8 cellular contexts compared by ENCODE assay signal in the genomic region with DNA sequence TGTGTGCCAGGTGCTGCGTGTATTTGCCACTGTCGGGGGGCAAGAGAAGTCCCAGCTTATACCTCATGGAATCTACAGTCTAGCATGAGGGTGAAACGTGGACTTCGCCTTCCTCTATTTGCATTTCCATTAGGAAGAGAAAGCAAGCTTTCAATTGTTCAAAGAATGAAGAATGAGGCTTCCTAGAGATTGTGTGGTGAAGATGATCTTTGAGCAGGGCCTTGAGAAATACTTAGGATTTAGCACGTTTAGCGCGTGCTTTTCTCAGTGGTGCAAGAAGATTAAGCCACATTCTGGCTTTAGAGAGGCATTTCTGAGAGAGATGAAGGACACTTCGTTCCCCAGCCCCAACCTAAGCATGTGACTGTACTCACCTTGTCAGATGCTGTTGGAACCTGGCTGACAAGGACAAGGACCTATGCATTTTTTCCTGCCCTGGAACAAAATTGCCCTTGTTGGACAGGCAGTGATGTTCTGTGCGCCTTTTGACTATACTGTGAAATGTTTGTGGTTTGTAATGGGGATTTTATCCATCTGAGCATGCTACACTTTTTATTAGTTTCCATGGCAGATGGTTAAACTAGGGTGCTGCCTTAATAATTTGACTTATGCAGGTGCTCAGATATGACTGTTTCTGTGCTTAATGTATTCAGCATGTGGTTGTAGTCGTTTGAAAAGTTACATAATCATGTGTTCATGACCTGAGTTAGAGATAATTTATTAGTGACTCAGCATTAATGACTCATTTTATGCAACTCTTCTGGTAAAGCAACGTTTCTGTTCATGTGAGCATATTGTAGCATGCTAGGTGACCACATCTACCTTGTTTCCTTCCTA.
DNase-seq lines count a peak whose midpoint lies in the region; ATAC-seq and TF ChIP-seq lines count a peak whose summit lies in the region.

No MANE protein-coding gene starts in this region.

- peak overlapping the region; percentile 5 to 44 for H3K4me3 Mint-ChIP-seq in stimulated activated naive B cell treated with anti-CD40 and anti-IgM and Interleukin-4, amounts not matched to agents 10 μg/mL and 1 μg/mL and 100 μg/mL, for 72 hours

- H3K9me3 Mint-ChIP-seq in stimulated activated naive B cell treated with anti-CD40 and anti-IgM and Interleukin-4, amounts not matched to agents 10 μg/mL and 1 μg/mL and 100 μg/mL, for 72 hours, result peaks cover 0 to 2% of the 10 kb centered on the region in 2 donors

- no peaks in the 10 kb centered on the region for H3K27me3 Mint-ChIP-seq in stimulated activated naive B cell treated with anti-CD40 and anti-IgM and Interleukin-4, amounts not matched to agents 10 μg/mL and 1 μg/mL and 100 μg/mL, for 72 hours

- peak overlapping the region; percentile 72 for H3K27ac Mint-ChIP-seq in stimulated activated naive B cell treated with anti-CD40 and anti-IgM and Interleukin-4, amounts not matched to agents 10 μg/mL and 1 μg/mL and 100 μg/mL, for 72 hours

- TF ChIP-seq CTCF in GM10266 (IDR thresholded peaks at IDR 0.05; ENCODE audit: control insufficient read depth, insufficient read depth, low read depth, missing control alignments) (no peak), choroid plexus epithelial cell (conservative IDR thresholded peaks at IDR 0.05; ENCODE audit: low read depth, low read length) (no peak)

- DNase-seq in GM10266 (ENCODE audit: extremely low spot score) (peak; percentile 39), choroid plexus epithelial cell (ENCODE audit: low read depth) (peak; percentile 76), NCI-H2029 (lab: John Stamatoyannopoulos, UW) (no peak), posterior cingulate gyrus (no peak), retina (no peak)
- DNase-seq in stimulated activated naive B cell treated with anti-CD40 and anti-IgM and Interleukin-4, amounts not matched to agents 10 μg/mL and 1 μg/mL and 100 μg/mL, for 72 hours, result no peak

- H3K4me3 ChIP-seq in choroid plexus epithelial cell (ENCODE audit: low read depth, low read length), result no peak overlapping the region

- peaks cover 59 to 88% of the 10 kb centered on the region in 2 donors for H3K4me1 Mint-ChIP-seq in stimulated activated naive B cell treated with anti-CD40 and anti-IgM and Interleukin-4, amounts not matched to agents 10 μg/mL and 1 μg/mL and 100 μg/mL, for 72 hours

- peaks cover 15 to 17% of the 10 kb centered on the region in 2 donors for H3K36me3 Mint-ChIP-seq in stimulated activated naive B cell treated with anti-CD40 and anti-IgM and Interleukin-4, amounts not matched to agents 10 μg/mL and 1 μg/mL and 100 μg/mL, for 72 hours

- intact Hi-C loops in posterior cingulate gyrus (cut with DNase I), result no loop called here

- ATAC-seq in GM21528 (IDR thresholded peaks at IDR 0.05; ENCODE audit: low FRiP score, unreplicated experiment) (peak; percentile 71), HG03571 (IDR thresholded peaks at IDR 0.05; ENCODE audit: unreplicated experiment) (peak; percentile 69)
- ATAC-seq in stimulated activated naive B cell treated with anti-CD40 and anti-IgM and Interleukin-4, amounts not matched to agents 10 μg/mL and 1 μg/mL and 100 μg/mL, for 72 hours (replicated peaks), result peak; percentile 79 to 82

Comparison
In these comparisons a context has a peak if more than half of its experiments do, and no peak if none do; other contexts are left out.
1. DNase-seq: peak in GM10266 (single experiment) and choroid plexus epithelial cell (single experiment); none in stimulated activated naive B cell treated with anti-CD40 and anti-IgM and Interleukin-4, amounts not matched to agents 10 μg/mL and 1 μg/mL and 100 μg/mL, for 72 hours (single experiment), NCI-H2029 (single experiment), posterior cingulate gyrus (0 of 10) and retina (single experiment).
2. Peak in every context shown above with its lines, with median percentiles within 50 percentile points of each other: ATAC-seq.